In the genomic region with DNA sequence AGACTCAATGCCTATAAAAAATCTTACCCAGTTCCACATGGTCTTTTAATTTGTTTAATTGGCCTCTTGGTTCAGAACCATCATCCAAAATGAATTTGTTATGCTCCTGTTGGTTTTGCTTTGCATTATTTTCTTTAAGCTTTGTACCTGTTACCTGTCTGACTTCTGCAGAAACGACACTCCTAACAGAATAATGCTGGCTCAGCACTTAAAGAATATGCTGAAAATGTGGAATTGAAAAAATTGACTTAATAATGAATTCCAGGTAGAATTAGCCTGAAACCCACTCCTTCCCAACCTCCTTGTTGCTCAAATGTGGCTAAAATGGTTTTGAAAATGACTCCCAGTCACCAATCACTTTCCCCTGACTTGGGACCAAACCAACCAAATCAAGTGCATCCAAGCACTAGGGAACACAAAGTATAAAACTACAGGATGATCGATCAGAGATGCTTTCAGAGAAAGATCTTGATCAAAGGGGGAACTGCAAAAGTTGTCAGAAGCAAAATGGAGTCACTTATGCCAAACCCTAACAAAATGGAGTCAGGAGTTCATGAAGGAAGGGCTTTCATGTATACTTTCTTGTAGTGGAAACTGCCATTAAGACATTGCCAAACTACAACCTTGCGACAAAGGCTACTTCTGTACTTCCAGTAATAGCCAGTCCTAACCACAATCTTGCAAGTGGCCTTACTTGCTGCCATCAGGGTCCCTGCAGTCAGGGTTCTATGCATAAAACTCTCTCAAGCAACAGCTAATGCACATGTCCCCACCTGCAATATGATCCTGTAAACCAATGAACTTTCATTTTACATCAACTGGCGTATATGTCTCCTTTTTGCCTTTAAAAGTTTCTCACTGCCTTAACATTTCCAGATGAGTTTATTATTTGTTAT, we compare ENCODE assay signal across 32 cellular contexts. TPM values are rescaled to one million over a fixed set of nuclear protein-coding genes. Genes with fewer than 3 reads are reported as not detected.
DNase-seq lines count a peak whose midpoint lies in the region; ATAC-seq, FAIRE-seq and TF ChIP-seq lines count a peak whose summit lies in the region.
"Had no signal": no experiment of that assay in that cellular context is flagged by ENCODE, and none has a peak within 500 bp of the region (broad histone marks: within the 10 kb centered on the region; RNA-seq: fewer than 3 reads in every experiment).

No MANE protein-coding gene starts in this region.

- intact Hi-C loops in HepG2 (cut with micrococcal nuclease; ENCODE audit: unreplicated experiment): no loop called here
- intact Hi-C loops in right lobe of liver (cut with DNase I): no loop called here

- no peak overlapping the region for H3K4me2 ChIP-seq in HepG2 (ENCODE audit: low read depth, low read length)
- H3K4me2 ChIP-seq: BLaER1, neural progenitor cell had no signal

- ATAC-seq in HepG2: no peak
- ATAC-seq in right lobe of liver: no peak
- ATAC-seq in HG02885 (IDR thresholded peaks at IDR 0.05; ENCODE audit: poor library complexity, unreplicated experiment): peak; percentile 39
- ATAC-seq: body of pancreas, left colon, PC-3, right cardiac atrium, Right ventricle myocardium inferior had no signal

- H3K36me3 ChIP-seq in HepG2 (replicated peaks in 1 of 2; ENCODE audit: control insufficient read depth in 1 of 2, insufficient read depth in 2 of 2, low read length in 2 of 2) (no peaks in the 10 kb centered on the region), right lobe of liver (peaks cover 0 to 10% (median 0%) of the 10 kb centered on the region in 4 donors), liver (ENCODE audit: control insufficient read depth in 4 of 4, insufficient read depth in 3 of 4, low read depth in 1 of 4, low read length in 3 of 4) (peaks cover 0 to 11% (median 3%) of the 10 kb centered on the region in 4 donors), brain microvascular endothelial cell (replicated peaks) (no peaks in the 10 kb centered on the region)
- H3K36me3 ChIP-seq: BLaER1, neural progenitor cell, spleen had no signal

- TF ChIP-seq CTCF in HepG2 (CRISPR knock-in tag; IDR thresholded peaks at IDR 0.05) (no peak), right lobe of liver (IDR thresholded peaks at IDR 0.05) (no peak), liver (IDR thresholded peaks at IDR 0.05; ENCODE audit: low read depth, low read length, missing input control) (no peak), brain microvascular endothelial cell (IDR thresholded peaks at IDR 0.05; ENCODE audit: low read depth, low read length, missing control alignments) (no peak)

- no peak for DNase-seq in HepG2 (ENCODE audit: low spot score)
- DNase-seq in right lobe of liver: no peak
- DNase-seq in NOMO-1 treated with DMSO at 0.1 percent for 48 hours (lab: John Stamatoyannopoulos, UW; ENCODE audit: unreplicated experiment): peak; percentile 63
- DNase-seq in H4 (ENCODE audit: low spot score): no peak
- DNase-seq in brain microvascular endothelial cell: no peak
- no peak for DNase-seq in kidney glomerular epithelial cell (lab: John Stamatoyannopoulos, UW)
- DNase-seq: activated B cell treated with CpG ODN at 0.5 μM for 24 hours; activated gamma-delta T cell treated with Interleukin-2 at 50 U/mL for 16 hours; activated T-cell treated with anti-CD3 and anti-CD28 coated beads for 4 hours; body of pancreas; Caco-2; hippocampal formation; left colon; NCI-H1436 treated with DMSO at 0.1 percent for 48 hours; NCI-H774; PC-3; posterior cingulate gyrus; right cardiac atrium; spleen; stimulated activated CD4-positive, alpha-beta T cell treated with anti-CD3 and anti-CD28 coated beads, Interleukin-2, amount 100 ng/mL, for 48 hours; T-helper 9 cell had no signal

- no peak for FAIRE-seq in HepG2 (lab: Jason Lieb, UNC)

- H3K4me1 ChIP-seq in HepG2 (ENCODE audit: insufficient read depth, low read length) (no peaks in the 10 kb centered on the region), right lobe of liver (peaks cover 0 to 46% (median 11%) of the 10 kb centered on the region in 4 donors), liver (ENCODE audit: control insufficient read depth in 4 of 4, insufficient read depth in 4 of 4, low read length in 3 of 4) (peaks cover 2 to 46% (median 26%) of the 10 kb centered on the region in 4 donors)
- H3K4me1 ChIP-seq: BLaER1, body of pancreas, Caco-2, neural progenitor cell, spleen had no signal

- no peaks in the 10 kb centered on the region for H4K20me1 ChIP-seq in HepG2 (ENCODE audit: insufficient read depth, low read length)
- H4K20me1 ChIP-seq: BLaER1 had no signal

- H3K9ac ChIP-seq in HepG2 (ENCODE audit: insufficient read depth, low read depth, low read length) (no peak overlapping the region), liver (ENCODE audit: low read depth in 1 of 2, low read length in 2 of 2) (no peak overlapping the region)
- H3K9ac ChIP-seq: BLaER1, neural progenitor cell had no signal

- no peaks in the 10 kb centered on the region for H3K27me3 ChIP-seq in HepG2 (ENCODE audit: control insufficient read depth in 1 of 2, insufficient read depth in 2 of 2, low read length in 2 of 2)
- no peaks in the 10 kb centered on the region for H3K27me3 ChIP-seq in right lobe of liver
- no peaks in the 10 kb centered on the region for H3K27me3 ChIP-seq in liver (ENCODE audit: control insufficient read depth in 4 of 4, insufficient read depth in 4 of 4, low read length in 3 of 4)
- no peaks in the 10 kb centered on the region for H3K27me3 ChIP-seq in brain microvascular endothelial cell (replicated peaks)
- H3K27me3 ChIP-seq: BLaER1, body of pancreas, neural progenitor cell, spleen had no signal

- H3K79me2 ChIP-seq in HepG2 (ENCODE audit: insufficient read depth, low read length): no peaks in the 10 kb centered on the region

- no peak overlapping the region for H3K4me3 ChIP-seq in HepG2 (replicated peaks in 1 of 3; ENCODE audit: insufficient read depth in 1 of 3, low read depth in 2 of 3, low read length in 3 of 3)
- no peak overlapping the region for H3K4me3 ChIP-seq in right lobe of liver
- H3K4me3 ChIP-seq in liver (ENCODE audit: low read depth in 1 of 3, low read length in 3 of 3): no peak overlapping the region
- H3K4me3 ChIP-seq in brain microvascular endothelial cell (ENCODE audit: low read depth, low read length): no peak overlapping the region
- H3K4me3 ChIP-seq: BLaER1, body of pancreas, neural progenitor cell, spleen had no signal

- TF ChIP-seq RAD21 in HepG2 (CRISPR knock-in tag; IDR thresholded peaks at IDR 0.05) (no peak), liver (IDR thresholded peaks at IDR 0.05) (no peak)

- TF ChIP-seq POLR2A in HepG2 (IDR thresholded peaks at IDR 0.05; ENCODE audit: insufficient read depth in 1 of 2, low read depth in 2 of 2, low read length in 2 of 2): no peak
- TF ChIP-seq POLR2A in right lobe of liver (IDR thresholded peaks at IDR 0.05): no peak

- CTCF ChIA-PET in HepG2 (lab: Yijun Ruan, JAX; ENCODE audit: low intra/inter-chr PET ratio, low total read pairs): no interaction called here

- POLR2A ChIA-PET in HepG2 (lab: Yijun Ruan, JAX): no interaction called here

- TF ChIP-seq EP300 in HepG2 (IDR thresholded peaks at IDR 0.05; ENCODE audit: low read depth in 2 of 2, low read length in 2 of 2) (no peak), HepG2 (CRISPR knock-in tag; IDR thresholded peaks at IDR 0.05; ENCODE audit: borderline replicate concordance) (no peak)

- no peaks in the 10 kb centered on the region for H3K9me3 ChIP-seq in HepG2 (ENCODE audit: low read length)
- no peaks in the 10 kb centered on the region for H3K9me3 ChIP-seq in right lobe of liver
- H3K9me3 ChIP-seq in liver (ENCODE audit: control insufficient read depth in 4 of 4, low read length in 3 of 4): no peaks in the 10 kb centered on the region
- H3K9me3 ChIP-seq: BLaER1, body of pancreas, Caco-2, spleen had no signal

- 3% methylated on average over 3 of the region's 4 CpGs for WGBS in HepG2 (ENCODE audit: low lambda C conversion rate)
- WGBS in right lobe of liver (ENCODE audit: insufficient coverage, low coverage, low lambda C conversion rate, missing lambda C conversion rate): 68% methylated on average over 3 of the region's 4 CpGs
- WGBS in liver: 84% methylated on average over 4 of the region's 4 CpGs

- BruUV-seq in HepG2 (replicated peaks; lab: Mats Ljungman, UMichigan): no TSS peak

- in situ Hi-C loops in HepG2 (cut with HindIII; ENCODE audit: extremely low pct_ligation_motif_present, low pct_unique_long_range_greater_than_20kb): no loop called here
- in situ Hi-C loops in brain microvascular endothelial cell (cut with HindIII; ENCODE audit: low pct_ligation_motif_present, low sequenced_read_pairs): no loop called here

- no peak overlapping the region for H2AFZ ChIP-seq in HepG2 (ENCODE audit: low read length)
- H2AFZ ChIP-seq: neural progenitor cell had no signal

- H3K27ac ChIP-seq in HepG2 (ENCODE audit: extremely low read length, insufficient read depth, low read length): no peak overlapping the region
- H3K27ac ChIP-seq in right lobe of liver: no peak overlapping the region
- H3K27ac ChIP-seq in liver (ENCODE audit: low read depth in 1 of 2, low read length in 2 of 2): peak overlapping the region in 1 of 2 donors; percentile 40
- no peak overlapping the region for H3K27ac ChIP-seq in brain microvascular endothelial cell
- H3K27ac ChIP-seq: BLaER1, body of pancreas, neural progenitor cell, spleen had no signal

RNA-seq across cellular contexts. Expression of gene GBP7, which starts 5.4 kb away (rescaled TPM):
- total RNA-seq in HepG2 (2016; rRNA removed; fragmentation: Illumina TruSeq; extraction: Trizol) (not detected in 2 replicates), right lobe of liver (10 to 100 TPM; 12.5 to 38.1 (median 23.6) TPM), liver (10 to 100 TPM in 1 of 2 donors, under 1 TPM in 1; 0.89 to 27.8 TPM)
- not detected in 2 replicates for total RNA-seq in HepG2 (2016; cell fraction: cytosol; rRNA removed; fragmentation: Illumina TruSeq; extraction: Trizol; ENCODE audit: low read depth)
- not detected in 2 replicates for total RNA-seq in HepG2 (2016; cell fraction: insoluble cytoplasmic fraction; rRNA removed; fragmentation: Illumina TruSeq; extraction: Trizol)
- not detected in 2 replicates for total RNA-seq in HepG2 (2016; cell fraction: membrane; rRNA removed; fragmentation: Illumina TruSeq; extraction: Trizol)
- total RNA-seq in HepG2 (2016; cell fraction: nucleus; rRNA removed; fragmentation: Illumina TruSeq; extraction: Trizol): not detected in 2 replicates
- polyA plus RNA-seq in HepG2 (2011; rRNA removed) (not detected in 2 replicates), liver (10 to 100 TPM in 1 of 2 donors, 1 to 10 TPM in 1; 7.6 to 26.0 TPM)
- polyA plus RNA-seq in HepG2 (2011; cell fraction: cytosol; rRNA removed): not detected in 2 replicates
- not detected in 2 replicates for polyA plus RNA-seq in HepG2 (2011; cell fraction: nucleus; rRNA removed)
- polyA plus RNA-seq in HepG2 (2012): not detected in 2 replicates
- polyA plus RNA-seq in HepG2 (2016; cell fraction: cytosol; fragmentation: Illumina TruSeq; extraction: Trizol; ENCODE audit: low read depth): not detected in 2 replicates
- polyA plus RNA-seq in HepG2 (2016; cell fraction: insoluble cytoplasmic fraction; fragmentation: Illumina TruSeq; extraction: Trizol; ENCODE audit: low read depth): not detected in 2 replicates
- not detected in 2 replicates for polyA plus RNA-seq in HepG2 (2016; cell fraction: membrane; fragmentation: Illumina TruSeq; extraction: Trizol; ENCODE audit: low read depth)
- not detected in 2 replicates for polyA plus RNA-seq in HepG2 (2016; cell fraction: nucleus; fragmentation: Illumina TruSeq; extraction: Trizol; ENCODE audit: insufficient read depth, low read depth)
- not detected in 2 replicates for polyA minus RNA-seq in HepG2 (2011; rRNA and poly(A)+ RNA removed; ENCODE audit: low replicate concordance)
- not detected in 2 replicates for polyA minus RNA-seq in HepG2 (2011; cell fraction: cytosol; rRNA and poly(A)+ RNA removed)
- not detected in 2 replicates for polyA minus RNA-seq in HepG2 (2011; cell fraction: nucleus; rRNA and poly(A)+ RNA removed)
- total RNA-seq in H4 (2014; rRNA removed; shearing (Covaris generic)): not detected in 2 replicates
- total RNA-seq: activated B cell treated with CpG ODN at 0.5 μM for 24 hours, body of pancreas, Caco-2, cerebellum, left colon, MCF 10A, Right ventricle myocardium inferior, temporal lobe, ureter had no signal
- polyA plus RNA-seq: adipose tissue, AG04450 had no signal

RNA-seq across cellular contexts. Expression of gene GBP4, which starts 28.3 kb away (rescaled TPM):
- total RNA-seq in HepG2 (2016; rRNA removed; fragmentation: Illumina TruSeq; extraction: Trizol): not detected in 2 replicates
- total RNA-seq in HepG2 (2016; cell fraction: cytosol; rRNA removed; fragmentation: Illumina TruSeq; extraction: Trizol; ENCODE audit: low read depth): not detected in 2 replicates
- total RNA-seq in HepG2 (2016; cell fraction: insoluble cytoplasmic fraction; rRNA removed; fragmentation: Illumina TruSeq; extraction: Trizol): not detected in 2 replicates
- total RNA-seq in HepG2 (2016; cell fraction: membrane; rRNA removed; fragmentation: Illumina TruSeq; extraction: Trizol): not detected in 2 replicates
- total RNA-seq in HepG2 (2016; cell fraction: nucleus; rRNA removed; fragmentation: Illumina TruSeq; extraction: Trizol): not detected in 2 replicates
- polyA plus RNA-seq in HepG2 (2011; rRNA removed): not detected in 2 replicates
- not detected in 2 replicates for polyA plus RNA-seq in HepG2 (2011; cell fraction: cytosol; rRNA removed)
- not detected in 2 replicates for polyA plus RNA-seq in HepG2 (2011; cell fraction: nucleus; rRNA removed)
- polyA plus RNA-seq in HepG2 (2012): not detected in 2 replicates
- 0.02 TPM in 1 of 2 replicates, not detected in the other for polyA plus RNA-seq in HepG2 (2016; cell fraction: cytosol; fragmentation: Illumina TruSeq; extraction: Trizol; ENCODE audit: low read depth)
- not detected in 2 replicates for polyA plus RNA-seq in HepG2 (2016; cell fraction: insoluble cytoplasmic fraction; fragmentation: Illumina TruSeq; extraction: Trizol; ENCODE audit: low read depth)
- not detected in 2 replicates for polyA plus RNA-seq in HepG2 (2016; cell fraction: membrane; fragmentation: Illumina TruSeq; extraction: Trizol; ENCODE audit: low read depth)
- not detected in 2 replicates for polyA plus RNA-seq in HepG2 (2016; cell fraction: nucleus; fragmentation: Illumina TruSeq; extraction: Trizol; ENCODE audit: insufficient read depth, low read depth)
- polyA minus RNA-seq in HepG2 (2011; rRNA and poly(A)+ RNA removed; ENCODE audit: low replicate concordance): 0.33 TPM in 1 of 2 replicates, not detected in the other
- polyA minus RNA-seq in HepG2 (2011; cell fraction: cytosol; rRNA and poly(A)+ RNA removed): not detected in 2 replicates
- polyA minus RNA-seq in HepG2 (2011; cell fraction: nucleus; rRNA and poly(A)+ RNA removed): not detected in 2 replicates
- total RNA-seq in right lobe of liver: 10 to 100 TPM in 2 of 6 experiments, 1 to 10 TPM in 4; 3.9 to 12.6 (median 6.8) TPM
- 1 to 10 TPM; 6.8 to 8.1 TPM for total RNA-seq in liver
- polyA plus RNA-seq in liver: 1 to 10 TPM; 4.1 to 4.8 TPM
- 1.0 and 2.5 TPM in 2 replicates for total RNA-seq in H4 (2014; rRNA removed; shearing (Covaris generic))
- total RNA-seq: Caco-2 had no signal
- polyA plus RNA-seq: AG04450 had no signal

RNA-seq across cellular contexts. Expression of gene GBP2, which starts 44.5 kb away (rescaled TPM):
- 5.1 and 6.6 TPM in 2 replicates for total RNA-seq in HepG2 (2016; rRNA removed; fragmentation: Illumina TruSeq; extraction: Trizol)
- total RNA-seq in HepG2 (2016; cell fraction: cytosol; rRNA removed; fragmentation: Illumina TruSeq; extraction: Trizol; ENCODE audit: low read depth): 0.51 and 0.53 TPM in 2 replicates
- total RNA-seq in HepG2 (2016; cell fraction: insoluble cytoplasmic fraction; rRNA removed; fragmentation: Illumina TruSeq; extraction: Trizol): 4.8 and 7.1 TPM in 2 replicates
- total RNA-seq in HepG2 (2016; cell fraction: membrane; rRNA removed; fragmentation: Illumina TruSeq; extraction: Trizol): 0.86 and 1.2 TPM in 2 replicates
- total RNA-seq in HepG2 (2016; cell fraction: nucleus; rRNA removed; fragmentation: Illumina TruSeq; extraction: Trizol): 3.4 and 3.8 TPM in 2 replicates
- polyA plus RNA-seq in HepG2 (2011; rRNA removed): 6.2 and 7.3 TPM in 2 replicates
- 5.1 and 8.2 TPM in 2 replicates for polyA plus RNA-seq in HepG2 (2011; cell fraction: cytosol; rRNA removed)
- polyA plus RNA-seq in HepG2 (2011; cell fraction: nucleus; rRNA removed): 3.9 and 5.4 TPM in 2 replicates
- polyA plus RNA-seq in HepG2 (2012): 11.6 and 25.8 TPM in 2 replicates
- polyA plus RNA-seq in HepG2 (2016; cell fraction: cytosol; fragmentation: Illumina TruSeq; extraction: Trizol; ENCODE audit: low read depth): 0.31 and 0.38 TPM in 2 replicates
- polyA plus RNA-seq in HepG2 (2016; cell fraction: insoluble cytoplasmic fraction; fragmentation: Illumina TruSeq; extraction: Trizol; ENCODE audit: low read depth): 4.5 and 5.3 TPM in 2 replicates
- 0.63 and 1.6 TPM in 2 replicates for polyA plus RNA-seq in HepG2 (2016; cell fraction: membrane; fragmentation: Illumina TruSeq; extraction: Trizol; ENCODE audit: low read depth)
- polyA plus RNA-seq in HepG2 (2016; cell fraction: nucleus; fragmentation: Illumina TruSeq; extraction: Trizol; ENCODE audit: insufficient read depth, low read depth): 3.5 and 3.7 TPM in 2 replicates
- 4.0 and 4.2 TPM in 2 replicates for polyA minus RNA-seq in HepG2 (2011; rRNA and poly(A)+ RNA removed; ENCODE audit: low replicate concordance)
- 3.3 and 6.6 TPM in 2 replicates for polyA minus RNA-seq in HepG2 (2011; cell fraction: cytosol; rRNA and poly(A)+ RNA removed)
- polyA minus RNA-seq in HepG2 (2011; cell fraction: nucleus; rRNA and poly(A)+ RNA removed): 9.0 and 14.0 TPM in 2 replicates
- 10 to 100 TPM in 5 of 6 experiments, 1 to 10 TPM in 1; 7.8 to 64.5 (median 26.8) TPM for total RNA-seq in right lobe of liver
- total RNA-seq in liver: 10 to 100 TPM in 1 of 2 donors, 1 to 10 TPM in 1; 7.4 to 18.2 TPM
- polyA plus RNA-seq in liver: 10 to 100 TPM; 10.4 to 17.9 TPM
- total RNA-seq in H4 (2014; rRNA removed; shearing (Covaris generic)): 47.0 and 48.5 TPM in 2 replicates
